In genomic region chr12:122312926-122313325, GRCh38 we compare ENCODE assay signal across 17 cellular contexts.
"Had no signal": no experiment of that assay in that cellular context is flagged by ENCODE, and none has a peak within 500 bp of the region (broad histone marks: within the 10 kb centered on the region; RNA-seq: fewer than 3 reads in every experiment).

No MANE protein-coding gene starts in this region.

- H3K27me3 ChIP-seq: cardiac muscle cell, tibial artery had no signal

- H2AFZ ChIP-seq: parathyroid adenoma had no signal

- H3K27ac Mint-ChIP-seq: activated naive CD8-positive, alpha-beta T cell treated with anti-CD3 and anti-CD28 coated beads, Interleukin-2, amount 10 ng/mL, durations not matched to agents 7 days and 5 days; activated T-cell treated with anti-CD3 and anti-CD28 coated beads, Interleukin-2, amount 50 U/mL, for 72 hours; T-helper 1 cell treated with Interleukin-12 subunit alpha and Interleukin-12 subunit beta and Interleukin-4 antibody, amounts not matched to agents 30 μg/mL and 1 μg/mL, for 36 hours had no signal

- H3K4me1 ChIP-seq: parathyroid adenoma had no signal

- H3K27ac ChIP-seq: cardiac muscle cell, parathyroid adenoma, tibial artery had no signal

- FAIRE-seq: colon, frontal cortex, small intestine had no signal

- H3K4me3 Mint-ChIP-seq: activated naive CD8-positive, alpha-beta T cell treated with anti-CD3 and anti-CD28 coated beads, Interleukin-2, amount 10 ng/mL, durations not matched to agents 7 days and 5 days; activated T-cell treated with anti-CD3 and anti-CD28 coated beads, Interleukin-2, amount 50 U/mL, for 72 hours; neural crest cell; T-helper 1 cell treated with Interleukin-12 subunit alpha and Interleukin-12 subunit beta and Interleukin-4 antibody, amounts not matched to agents 30 μg/mL and 1 μg/mL, for 36 hours had no signal

- H3K9ac ChIP-seq: parathyroid adenoma had no signal

- H3K9me3 Mint-ChIP-seq: activated naive CD8-positive, alpha-beta T cell treated with anti-CD3 and anti-CD28 coated beads, Interleukin-2, amount 10 ng/mL, durations not matched to agents 7 days and 5 days; activated T-cell treated with anti-CD3 and anti-CD28 coated beads, Interleukin-2, amount 50 U/mL, for 72 hours; neural crest cell; T-helper 1 cell treated with Interleukin-12 subunit alpha and Interleukin-12 subunit beta and Interleukin-4 antibody, amounts not matched to agents 30 μg/mL and 1 μg/mL, for 36 hours had no signal

- H3K4me1 Mint-ChIP-seq: activated naive CD8-positive, alpha-beta T cell treated with anti-CD3 and anti-CD28 coated beads, Interleukin-2, amount 10 ng/mL, durations not matched to agents 7 days and 5 days; neural crest cell had no signal

- H3K4me3 ChIP-seq: cardiac muscle cell, tibial artery had no signal

- H3K9me3 ChIP-seq: tibial artery had no signal

- DNase-seq: activated CD4-positive, alpha-beta T cell treated with anti-CD3 and anti-CD28 coated beads, Interleukin-2, amount 50 U/mL, for 4 hours; activated CD4-positive, CD25-positive, alpha-beta regulatory T cell; activated naive CD8-positive, alpha-beta T cell treated with anti-CD3 and anti-CD28 coated beads, Interleukin-2, amount 10 ng/mL, durations not matched to agents 7 days and 5 days; activated T-cell treated with anti-CD3 and anti-CD28 coated beads, Interleukin-2, amount 50 U/mL, for 72 hours; aorta; effector CD4-positive, alpha-beta T cell; kidney glomerular epithelial cell; mesendoderm; small intestine; tibial artery had no signal

- ATAC-seq: activated T-cell treated with anti-CD3 and anti-CD28 coated beads, Interleukin-2, amount 50 U/mL, for 72 hours; SK-N-SH treated with all-trans-retinoic acid at 6 μM for 48 hours had no signal

- H3K27me3 Mint-ChIP-seq: activated naive CD8-positive, alpha-beta T cell treated with anti-CD3 and anti-CD28 coated beads, Interleukin-2, amount 10 ng/mL, durations not matched to agents 7 days and 5 days had no signal
